In the genomic region with DNA sequence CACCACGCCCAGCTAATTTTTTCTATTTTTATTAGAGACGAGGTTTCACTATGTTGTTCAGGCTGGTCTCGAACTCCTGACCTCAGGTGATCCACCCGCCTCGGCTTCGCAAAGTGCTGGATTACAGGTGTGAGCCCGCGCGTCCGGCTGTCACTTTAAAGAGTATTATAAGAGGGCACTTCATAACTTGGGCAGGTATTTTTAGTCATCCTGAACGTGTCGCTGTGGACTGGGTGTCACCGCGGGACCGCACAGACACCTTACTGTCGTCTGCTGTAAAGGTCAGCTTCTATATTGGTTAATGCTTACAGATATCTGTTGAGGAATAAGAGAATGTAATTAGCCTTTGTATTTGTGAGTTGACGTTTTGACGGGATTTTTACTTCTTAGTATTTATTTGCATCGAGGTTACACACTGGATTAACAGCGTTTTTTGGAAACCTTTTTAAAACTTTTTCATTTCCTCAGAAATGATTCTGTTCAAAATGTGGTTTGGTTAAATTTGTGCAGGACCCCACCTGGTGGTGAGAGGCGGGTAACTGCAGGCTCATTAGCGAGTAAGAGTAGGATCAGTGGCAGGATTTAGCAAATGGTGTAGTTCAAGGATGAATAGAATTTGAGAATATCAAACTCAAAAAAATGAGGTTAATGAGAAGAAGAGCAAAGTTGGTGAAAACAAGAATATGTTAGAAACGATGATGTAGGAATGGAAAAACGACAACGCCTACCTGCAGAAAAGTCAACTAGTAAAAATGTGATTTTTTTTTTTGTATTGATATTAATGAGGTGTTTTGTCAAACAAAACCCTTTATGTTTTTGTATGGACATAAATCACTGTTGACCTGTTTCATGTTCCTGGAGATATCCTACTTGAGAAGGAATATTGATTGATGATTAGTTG, we compare ENCODE assay signal across 8 cellular contexts. TPM values are rescaled to one million over a fixed set of nuclear protein-coding genes. Genes with fewer than 3 reads are reported as not detected.
DNase-seq lines count a peak whose midpoint lies in the region; ATAC-seq and TF ChIP-seq lines count a peak whose summit lies in the region.

No MANE protein-coding gene starts in this region.

- H3K27me3 Mint-ChIP-seq in HFFc6 (ENCODE audit: insufficient read depth) = peaks cover 3% of the 10 kb centered on the region

- peak overlapping the region; percentile 20 for H3K27ac Mint-ChIP-seq in HFFc6

- H3K79me2 ChIP-seq in DND-41 (ENCODE audit: insufficient read depth, low read length) = peaks cover 87% of the 10 kb centered on the region

- ATAC-seq in DND-41 (ENCODE audit: insufficient read depth, low read depth) = 0 out of 3 replicates have a peak, but pooled peaks have one; percentile 25
- no peak for ATAC-seq in HG03571 (IDR thresholded peaks at IDR 0.05; ENCODE audit: unreplicated experiment)

- peak; percentile 81 for DNase-seq in DND-41
- peak; percentile 71 for DNase-seq in HFFc6
- DNase-seq in NCI-H82 (lab: John Stamatoyannopoulos, UW) = peak; percentile 60
- DNase-seq in activated T-cell treated with anti-CD3 and anti-CD28 coated beads for 1 hour (ENCODE audit: low read depth) = peak; percentile 58
- DNase-seq in epithelial cell of esophagus (ENCODE audit: low read depth) = peak; percentile 77
- peak; percentile 69 for DNase-seq in mucosa of gallbladder (ENCODE audit: low spot score)
- DNase-seq in stimulated activated naive CD4-positive, alpha-beta T cell (lab: John Stamatoyannopoulos, UW) = peak; percentile 36 to 73 (median 48)

- no peaks in the 10 kb centered on the region; the same call in 1 of the 2 replicates for H3K9me3 Mint-ChIP-seq in HFFc6

- H3K4me2 ChIP-seq in DND-41 (ENCODE audit: insufficient read depth, low read length) = peak overlapping the region; percentile 88

- peaks cover 24% of the 10 kb centered on the region for H3K36me3 Mint-ChIP-seq in HFFc6 (ENCODE audit: low read depth)

- no peaks in the 10 kb centered on the region for H3K9me3 ChIP-seq in DND-41 (ENCODE audit: insufficient read depth, low read length, severe bottlenecking)

- H3K4me1 Mint-ChIP-seq in HFFc6 (ENCODE audit: low read depth) = peaks cover 44% of the 10 kb centered on the region

- peaks cover 75% of the 10 kb centered on the region for H4K20me1 ChIP-seq in DND-41 (ENCODE audit: insufficient read depth, low read length)

- peak overlapping the region; percentile 90 for H3K4me3 Mint-ChIP-seq in HFFc6

- peaks cover 51% of the 10 kb centered on the region for H3K4me1 ChIP-seq in DND-41 (ENCODE audit: insufficient read depth, low read length)

- no peaks in the 10 kb centered on the region for H3K27me3 ChIP-seq in DND-41 (ENCODE audit: insufficient read depth, low read length, poor library complexity)

- peaks cover 37% of the 10 kb centered on the region for H3K36me3 ChIP-seq in DND-41 (ENCODE audit: insufficient read depth, low read length)

- H2AFZ ChIP-seq in DND-41 (ENCODE audit: low read depth, low read length) = no peak overlapping the region

- H3K27ac ChIP-seq in DND-41 (ENCODE audit: low read length) = peak overlapping the region; percentile 53

- peak; percentile 93 for TF ChIP-seq CTCF in DND-41 (IDR thresholded peaks at IDR 0.05; ENCODE audit: borderline replicate concordance, extremely low read depth, low read length, poor library complexity, severe bottlenecking)
- peak; percentile 95 for TF ChIP-seq CTCF in HFFc6 (IDR thresholded peaks at IDR 0.05)
- peak; percentile 98 for TF ChIP-seq CTCF in epithelial cell of esophagus (IDR thresholded peaks at IDR 0.05; ENCODE audit: insufficient read depth, low read depth, low read length, missing control alignments)

- peak overlapping the region; percentile 88; the same call in 1 of the 2 replicates for H3K9ac ChIP-seq in DND-41 (ENCODE audit: low read depth, low read length)

- H3K4me3 ChIP-seq in DND-41 (ENCODE audit: low read depth in 1 of 2, low read length in 2 of 2) (peak overlapping the region in 1 of 2 experiments; percentile 97; a peak in 2 of 4 replicates), epithelial cell of esophagus (ENCODE audit: low read length) (no peak overlapping the region)

RNA-seq across cellular contexts. Expression of a gene that starts 3.2 kb away (rescaled TPM):
- total RNA-seq in HFFc6 (2021; fragmentation: NEBNext Ultra II Directional; extraction: Animal tissue kit (Norgen Biotek cat#: 25700)) = 100 to 1,000 TPM; 135 to 204 (median 163) TPM
- 95.8 TPM for total RNA-seq in mucosa of gallbladder
